In genomic region chr21:36319406-36319766, GRCh38 we compare ENCODE assay signal across 3 cellular contexts.
A peak's percentile ranks its signal among the peaks of the same experiment; 100 is the strongest.
TF ChIP-seq lines count a peak whose summit lies in the region.
"Not testable (repeated sequence)": the region's sequence is repeated elsewhere in the genome, so short reads cannot be mapped to it uniquely, and the experiment has no call there.

No MANE protein-coding gene starts in this region.

TF ChIP-seq in WTC11, 78 proteins besides CTCF, POLR2A, EP300 and RAD21:
- TF ChIP-seq AR (CRISPR knock-in tag; IDR thresholded peaks at IDR 0.05): 0 out of 2 replicates have a peak, but pooled peaks have one; percentile 34

TF ChIP-seq in K562, 482 proteins besides CTCF, POLR2A, EP300 and RAD21 (continues in another document):
- TF ChIP-seq CC2D1A (IDR thresholded peaks at IDR 0.05): peak; percentile 40; the same call in 1 of the 2 replicates
- peak; percentile 67 for TF ChIP-seq CHD4 (IDR thresholded peaks at IDR 0.05; ENCODE audit: insufficient read depth, insufficient replicate concordance, low read depth, low read length, poor library complexity, severe bottlenecking)
- TF ChIP-seq ZNF589 (CRISPR knock-in tag; IDR thresholded peaks at IDR 0.05; ENCODE audit: low read depth): peak; percentile 47; the same call in 1 of the 2 replicates
- 0 out of 2 replicates have a peak, but pooled peaks have one; percentile 14 for TF ChIP-seq ZNF175 (CRISPR knock-in tag; IDR thresholded peaks at IDR 0.05; ENCODE audit: low read depth)
- TF ChIP-seq MIER1 (IDR thresholded peaks at IDR 0.05; ENCODE audit: low read depth): peak; percentile 75; the same call in 1 of the 2 replicates
- 0 out of 2 replicates have a peak, but pooled peaks have one; percentile 27 for TF ChIP-seq MTA1 (IDR thresholded peaks at IDR 0.05; ENCODE audit: borderline replicate concordance)
- peak; percentile 68; the same call in 1 of the 2 replicates for TF ChIP-seq CEBPG (CRISPR knock-in tag; IDR thresholded peaks at IDR 0.05)
- peak; percentile 54 to 84 for TF ChIP-seq CEBPG (tag; conservative IDR thresholded peaks at IDR 0.05 in 1 of 2, IDR thresholded peaks at IDR 0.05 in 1 of 2)
- TF ChIP-seq SMARCE1 (IDR thresholded peaks at IDR 0.05): 0 out of 2 replicates have a peak, but pooled peaks have one; percentile 41
- TF ChIP-seq SMARCA5 (IDR thresholded peaks at IDR 0.05): 0 out of 2 replicates have a peak, but pooled peaks have one; percentile 23
- TF ChIP-seq BCOR (IDR thresholded peaks at IDR 0.05): peak; percentile 75
- 0 out of 2 replicates have a peak, but pooled peaks have one; percentile 33 for TF ChIP-seq ZNF384 (IDR thresholded peaks at IDR 0.05; ENCODE audit: low read depth, low read length)
- peak in 1 of 2 experiments; percentile 17 for TF ChIP-seq AFF1 (IDR thresholded peaks at IDR 0.05; ENCODE audit: low read depth in 1 of 2, partially characterized antibody in 2 of 2)
- not testable (repeated sequence) for TF ChIP-seq FOXM1 (IDR thresholded peaks at IDR 0.05; ENCODE audit: low read depth); NR2C1 (tag; IDR thresholded peaks at IDR 0.05)
- peak; percentile 4; the same call in 1 of the 2 replicates for TF ChIP-seq FOXM1 (CRISPR knock-in tag; IDR thresholded peaks at IDR 0.05; ENCODE audit: low read depth)
- TF ChIP-seq DNMT1 (IDR thresholded peaks at IDR 0.05): 0 out of 2 replicates have a peak, but pooled peaks have one; percentile 20
- 0 out of 2 replicates have a peak, but pooled peaks have one; percentile 27 for TF ChIP-seq NFATC3 (IDR thresholded peaks at IDR 0.05)
- TF ChIP-seq NKRF (IDR thresholded peaks at IDR 0.05; ENCODE audit: borderline replicate concordance): 0 out of 2 replicates have a peak, but pooled peaks have one; percentile 47
- TF ChIP-seq ARNT (IDR thresholded peaks at IDR 0.05): peak in 1 of 2 experiments; percentile 76; a peak in 2 of 4 replicates
- TF ChIP-seq CEBPB (tag; IDR thresholded peaks at IDR 0.05): peak; percentile 92
- 0 out of 2 replicates have a peak, but pooled peaks have one; percentile 18 for TF ChIP-seq NR2C1 (IDR thresholded peaks at IDR 0.05)
- TF ChIP-seq EGR1 (conservative IDR thresholded peaks at IDR 0.05): peak; percentile 11; the same call in 1 of the 2 replicates
- TF ChIP-seq ADNP (tag; IDR thresholded peaks at IDR 0.05): peak; percentile 90
- TF ChIP-seq SMARCA4 (IDR thresholded peaks at IDR 0.05): peak; percentile 26; the same call in 1 of the 2 replicates
- peak; percentile 19; the same call in 1 of the 2 replicates for TF ChIP-seq CBX1 (IDR thresholded peaks at IDR 0.05; ENCODE audit: low read depth)
- TF ChIP-seq TAL1 (IDR thresholded peaks at IDR 0.05): peak; percentile 12; the same call in 1 of the 2 replicates
- 0 out of 2 replicates have a peak, but pooled peaks have one; percentile 20 for TF ChIP-seq HLTF (IDR thresholded peaks at IDR 0.05)

TF ChIP-seq in HepG2, 621 proteins besides CTCF, POLR2A, EP300 and RAD21:
- TF ChIP-seq CHD4 (IDR thresholded peaks at IDR 0.05; ENCODE audit: borderline replicate concordance, low read length) (peak; percentile 82; the same call in 1 of the 2 replicates), ZGPAT (CRISPR knock-in tag; IDR thresholded peaks at IDR 0.05) (0 out of 2 replicates have a peak, but pooled peaks have one; percentile 9), ADNP (CRISPR knock-in tag; IDR thresholded peaks at IDR 0.05) (0 out of 2 replicates have a peak, but pooled peaks have one; percentile 27), NAIF1 (CRISPR knock-in tag; IDR thresholded peaks at IDR 0.05; ENCODE audit: borderline replicate concordance) (0 out of 2 replicates have a peak, but pooled peaks have one; percentile 27), ZMYM3 (CRISPR knock-in tag; IDR thresholded peaks at IDR 0.05) (peak; percentile 8; the same call in 1 of the 2 replicates)
